ENCODE assay signal across 23 cellular contexts in the genomic region with DNA sequence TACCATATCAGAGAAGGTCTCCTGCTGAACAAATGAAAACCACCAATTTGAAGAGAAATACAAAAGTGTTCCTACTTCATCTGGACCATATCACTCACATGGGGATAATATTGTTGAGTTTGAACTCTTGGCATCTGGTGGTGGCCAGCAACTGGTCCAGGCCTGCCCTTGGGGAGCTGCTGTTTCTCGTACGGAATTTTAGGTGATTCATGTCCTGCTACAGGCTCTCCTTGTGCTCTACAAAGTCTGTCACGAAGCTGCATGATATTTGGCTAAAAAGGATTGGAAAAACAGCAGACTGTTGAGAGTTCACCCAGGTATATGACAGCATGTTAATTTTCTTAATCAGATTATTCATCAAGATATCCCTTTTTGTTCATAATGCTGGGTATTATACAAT.
"Had no signal": no experiment of that assay in that cellular context is flagged by ENCODE, and none has a peak within 500 bp of the region (broad histone marks: within the 10 kb centered on the region; RNA-seq: fewer than 3 reads in every experiment).

No MANE protein-coding gene starts in this region.

- ATAC-seq: left ventricle myocardium superior; lower lobe of right lung; natural killer cell treated with Interleukin-12 subunit alpha and Interleukin-12 subunit beta and Interleukin-15 and Interleukin-18, amount 100 ng/mL, for 72 hours; pancreas; sciatic nerve; stimulated activated effector memory CD8-positive, alpha-beta T cell treated with anti-CD3 and anti-CD28 coated beads, Interleukin-12 subunit alpha, Interleukin-12 subunit beta, amount 100 ng/mL, for 72 hours had no signal

- H3K27ac ChIP-seq: coronary artery, esophagus muscularis mucosa, lower lobe of right lung, neutrophil, pancreas, stomach, thyroid gland, vagina had no signal

- DNase-seq: dermis blood vessel endothelial cell; effector memory CD4-positive, alpha-beta T cell; foreskin melanocyte; hypothalamus; immature natural killer cell; islet precursor cell; left ventricle myocardium superior; lower lobe of right lung; naive B cell; pancreas; stimulated activated CD4-positive, alpha-beta T cell treated with anti-CD3 and anti-CD28 coated beads, Interleukin-2, amount 100 ng/mL, for 24 hours; stimulated activated CD4-positive, alpha-beta T cell treated with anti-CD3 and anti-CD28 coated beads, Interleukin-4, amount 100 ng/mL, for 24 hours; stimulated activated naive CD4-positive, alpha-beta T cell treated with Interleukin-2 at 50 U/mL for 16 hours; stomach; thyroid gland; trophoblast cell had no signal

- H3K4me1 ChIP-seq: esophagus muscularis mucosa, lower lobe of right lung, pancreas, stomach, thyroid gland, vagina had no signal

- H3K27me3 ChIP-seq: esophagus muscularis mucosa, neutrophil, pancreas, stomach, thyroid gland, vagina had no signal

- FAIRE-seq: pancreas had no signal

- H3K9me3 ChIP-seq: esophagus muscularis mucosa, lower lobe of right lung, neutrophil, pancreas, stomach, thyroid gland, vagina had no signal

- H3K4me3 ChIP-seq: coronary artery, esophagus muscularis mucosa, lower lobe of right lung, pancreas, stomach, thyroid gland, vagina had no signal
